In the genomic region with DNA sequence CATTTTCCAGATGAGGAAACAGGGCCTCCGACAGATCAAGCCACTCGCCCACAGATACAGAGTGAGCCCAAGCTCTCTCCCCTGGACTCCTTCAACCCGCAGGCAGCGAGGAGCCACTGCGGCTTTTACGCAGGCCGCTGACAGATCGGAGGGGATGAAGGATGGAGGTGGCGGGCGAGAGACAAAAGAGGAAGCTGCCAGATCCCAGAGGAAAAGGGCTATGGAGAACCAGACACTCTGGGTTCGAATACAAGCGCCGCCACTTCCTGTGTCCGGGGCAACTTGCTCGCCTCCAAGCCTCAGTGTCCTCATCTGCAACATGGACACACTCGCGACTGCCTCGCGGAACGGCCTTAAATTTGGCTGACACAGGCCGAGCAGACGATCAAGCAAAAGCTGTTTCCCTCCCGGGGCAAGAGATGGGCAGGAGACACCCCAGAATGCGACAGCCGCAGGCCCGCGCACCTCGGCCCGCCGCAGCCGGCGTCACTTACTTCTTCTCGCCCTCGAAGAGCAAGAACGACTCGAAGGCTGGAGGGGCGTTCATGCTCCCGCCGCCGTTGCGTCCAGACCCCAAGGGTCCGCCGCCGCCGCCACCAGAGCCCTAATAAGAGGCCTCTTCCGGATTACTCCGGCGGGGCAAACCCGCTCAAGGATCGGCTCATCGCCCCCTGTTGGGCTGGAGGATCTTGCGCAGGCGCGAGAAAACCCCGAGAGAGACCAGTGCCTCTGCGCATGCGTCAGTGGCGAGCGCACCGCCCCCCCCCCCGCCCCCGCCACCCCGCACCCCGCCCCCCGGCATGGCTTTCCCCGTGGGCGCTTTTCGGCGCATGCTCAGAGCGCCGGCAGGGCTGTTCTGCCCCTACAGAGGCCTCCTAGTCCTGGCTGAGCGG, we compare ENCODE assay signal across 1 cellular context.
A peak's percentile ranks its signal among the peaks of the same experiment; 100 is the strongest.
TF ChIP-seq lines count a peak whose summit lies in the region.

A gene (minus strand): TSS at position 609 of the 893 bp plus-strand sequence. CDS start 62 bp downstream, at position 547.

TF ChIP-seq in GM12878, 131 proteins besides CTCF, POLR2A, EP300 and RAD21 (continued from another document):
- TF ChIP-seq, protein P1, sequence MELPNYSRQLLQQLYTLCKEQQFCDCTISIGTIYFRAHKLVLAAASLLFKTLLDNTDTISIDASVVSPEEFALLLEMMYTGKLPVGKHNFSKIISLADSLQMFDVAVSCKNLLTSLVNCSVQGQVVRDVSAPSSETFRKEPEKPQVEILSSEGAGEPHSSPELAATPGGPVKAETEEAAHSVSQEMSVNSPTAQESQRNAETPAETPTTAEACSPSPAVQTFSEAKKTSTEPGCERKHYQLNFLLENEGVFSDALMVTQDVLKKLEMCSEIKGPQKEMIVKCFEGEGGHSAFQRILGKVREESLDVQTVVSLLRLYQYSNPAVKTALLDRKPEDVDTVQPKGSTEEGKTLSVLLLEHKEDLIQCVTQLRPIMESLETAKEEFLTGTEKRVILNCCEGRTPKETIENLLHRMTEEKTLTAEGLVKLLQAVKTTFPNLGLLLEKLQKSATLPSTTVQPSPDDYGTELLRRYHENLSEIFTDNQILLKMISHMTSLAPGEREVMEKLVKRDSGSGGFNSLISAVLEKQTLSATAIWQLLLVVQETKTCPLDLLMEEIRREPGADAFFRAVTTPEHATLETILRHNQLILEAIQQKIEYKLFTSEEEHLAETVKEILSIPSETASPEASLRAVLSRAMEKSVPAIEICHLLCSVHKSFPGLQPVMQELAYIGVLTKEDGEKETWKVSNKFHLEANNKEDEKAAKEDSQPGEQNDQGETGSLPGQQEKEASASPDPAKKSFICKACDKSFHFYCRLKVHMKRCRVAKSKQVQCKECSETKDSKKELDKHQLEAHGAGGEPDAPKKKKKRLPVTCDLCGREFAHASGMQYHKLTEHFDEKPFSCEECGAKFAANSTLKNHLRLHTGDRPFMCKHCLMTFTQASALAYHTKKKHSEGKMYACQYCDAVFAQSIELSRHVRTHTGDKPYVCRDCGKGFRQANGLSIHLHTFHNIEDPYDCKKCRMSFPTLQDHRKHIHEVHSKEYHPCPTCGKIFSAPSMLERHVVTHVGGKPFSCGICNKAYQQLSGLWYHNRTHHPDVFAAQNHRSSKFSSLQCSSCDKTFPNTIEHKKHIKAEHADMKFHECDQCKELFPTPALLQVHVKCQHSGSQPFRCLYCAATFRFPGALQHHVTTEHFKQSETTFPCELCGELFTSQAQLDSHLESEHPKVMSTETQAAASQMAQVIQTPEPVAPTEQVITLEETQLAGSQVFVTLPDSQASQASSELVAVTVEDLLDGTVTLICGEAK (IDR thresholded peaks at IDR 0.05; ENCODE audit: borderline replicate concordance) = peak; percentile 53; the same call in 1 of the 2 replicates
- TF ChIP-seq HCFC1 (IDR thresholded peaks at IDR 0.05; ENCODE audit: low read length) (peak; percentile 33; the same call in 1 of the 2 replicates), NRF1 (conservative IDR thresholded peaks at IDR 0.05; ENCODE audit: low read depth, low read length) (0 out of 2 replicates have a peak, but pooled peaks have one; percentile 6), BHLHE40 (IDR thresholded peaks at IDR 0.05; ENCODE audit: borderline replicate concordance in 1 of 2, low read depth in 2 of 2, low read length in 1 of 2) (peak in 1 of 2 experiments; percentile 14; a peak in 1 of 4 replicates)
- TF ChIP-seq, protein P2, sequence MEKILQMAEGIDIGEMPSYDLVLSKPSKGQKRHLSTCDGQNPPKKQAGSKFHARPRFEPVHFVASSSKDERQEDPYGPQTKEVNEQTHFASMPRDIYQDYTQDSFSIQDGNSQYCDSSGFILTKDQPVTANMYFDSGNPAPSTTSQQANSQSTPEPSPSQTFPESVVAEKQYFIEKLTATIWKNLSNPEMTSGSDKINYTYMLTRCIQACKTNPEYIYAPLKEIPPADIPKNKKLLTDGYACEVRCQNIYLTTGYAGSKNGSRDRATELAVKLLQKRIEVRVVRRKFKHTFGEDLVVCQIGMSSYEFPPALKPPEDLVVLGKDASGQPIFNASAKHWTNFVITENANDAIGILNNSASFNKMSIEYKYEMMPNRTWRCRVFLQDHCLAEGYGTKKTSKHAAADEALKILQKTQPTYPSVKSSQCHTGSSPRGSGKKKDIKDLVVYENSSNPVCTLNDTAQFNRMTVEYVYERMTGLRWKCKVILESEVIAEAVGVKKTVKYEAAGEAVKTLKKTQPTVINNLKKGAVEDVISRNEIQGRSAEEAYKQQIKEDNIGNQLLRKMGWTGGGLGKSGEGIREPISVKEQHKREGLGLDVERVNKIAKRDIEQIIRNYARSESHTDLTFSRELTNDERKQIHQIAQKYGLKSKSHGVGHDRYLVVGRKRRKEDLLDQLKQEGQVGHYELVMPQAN (conservative IDR thresholded peaks at IDR 0.05) = 0 out of 2 replicates have a peak, but pooled peaks have one; percentile 32
